23 cellular contexts compared by ENCODE assay signal in the genomic region with DNA sequence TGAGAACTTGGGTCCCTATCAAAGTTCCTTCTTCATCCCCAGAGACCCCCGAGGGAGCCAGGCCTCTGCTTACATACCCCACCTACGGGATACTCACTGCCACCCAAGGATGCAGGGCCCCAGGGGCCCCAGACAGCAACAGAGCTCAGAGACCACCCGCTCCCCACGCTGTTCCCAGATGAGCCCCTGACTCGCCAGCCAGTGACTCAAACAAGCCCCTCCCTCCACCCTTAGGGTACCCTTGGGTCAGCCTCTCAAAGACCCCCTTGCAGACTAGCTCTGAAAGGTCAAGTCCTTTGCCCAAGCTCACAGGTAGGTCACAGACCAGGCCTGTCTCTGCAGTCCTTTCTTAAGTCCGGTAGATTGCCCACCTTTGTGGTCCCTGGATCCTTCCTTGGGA.
"Had no signal": no experiment of that assay in that cellular context is flagged by ENCODE, and none has a peak within 500 bp of the region (broad histone marks: within the 10 kb centered on the region; RNA-seq: fewer than 3 reads in every experiment).

No MANE protein-coding gene starts in this region.

- H3K9me3 ChIP-seq: adrenal gland, breast epithelium, esophagus muscularis mucosa, gastroesophageal sphincter, heart left ventricle, mucosa of descending colon, upper lobe of left lung had no signal

- ATAC-seq: activated CD8-positive, alpha-beta memory T cell treated with anti-CD3 and anti-CD28 coated beads, Interleukin-2, amount 10 ng/mL, durations not matched to agents 7 days and 5 days; activated T-helper 17 cell treated with anti-CD3 and anti-CD28 coated beads, Interleukin-2, amount 50 U/mL, for 72 hours; gastroesophageal sphincter; heart left ventricle; mucosa of descending colon; naive thymus-derived CD4-positive, alpha-beta T cell; stimulated activated naive CD8-positive, alpha-beta T cell treated with anti-CD3 and anti-CD28 coated beads, Interleukin-15, Interleukin-2, amounts not matched to agents 100 U/mL and 50 U/mL, for 24 hours had no signal

- H2AFZ ChIP-seq: parathyroid adenoma had no signal

- H3K9me3 Mint-ChIP-seq: activated CD4-positive, alpha-beta memory T cell treated with anti-CD3 and anti-CD28 coated beads for 36 hours; activated naive CD4-positive, alpha-beta T cell treated with anti-CD3 and anti-CD28 coated beads, Interleukin-2, amount 10 ng/mL, durations not matched to agents 7 days and 5 days; activated T-helper 17 cell treated with anti-CD3 and anti-CD28 coated beads, Interleukin-2, amount 50 U/mL, for 72 hours; naive thymus-derived CD4-positive, alpha-beta T cell had no signal

- H3K27ac Mint-ChIP-seq: activated CD4-positive, alpha-beta memory T cell treated with anti-CD3 and anti-CD28 coated beads for 36 hours; activated CD8-positive, alpha-beta memory T cell treated with anti-CD3 and anti-CD28 coated beads, Interleukin-2, amount 10 ng/mL, durations not matched to agents 7 days and 5 days; activated naive CD4-positive, alpha-beta T cell treated with anti-CD3 and anti-CD28 coated beads, Interleukin-2, amount 10 ng/mL, durations not matched to agents 7 days and 5 days; activated T-helper 17 cell treated with anti-CD3 and anti-CD28 coated beads, Interleukin-2, amount 50 U/mL, for 72 hours; naive thymus-derived CD4-positive, alpha-beta T cell had no signal

- H3K27me3 Mint-ChIP-seq: activated CD4-positive, alpha-beta memory T cell treated with anti-CD3 and anti-CD28 coated beads for 36 hours; activated CD8-positive, alpha-beta memory T cell treated with anti-CD3 and anti-CD28 coated beads, Interleukin-2, amount 10 ng/mL, durations not matched to agents 7 days and 5 days; activated naive CD4-positive, alpha-beta T cell treated with anti-CD3 and anti-CD28 coated beads, Interleukin-2, amount 10 ng/mL, durations not matched to agents 7 days and 5 days; activated T-helper 17 cell treated with anti-CD3 and anti-CD28 coated beads, Interleukin-2, amount 50 U/mL, for 72 hours; naive thymus-derived CD4-positive, alpha-beta T cell had no signal

- H3K4me3 Mint-ChIP-seq: activated CD4-positive, alpha-beta memory T cell treated with anti-CD3 and anti-CD28 coated beads for 36 hours; activated CD8-positive, alpha-beta memory T cell treated with anti-CD3 and anti-CD28 coated beads, Interleukin-2, amount 10 ng/mL, durations not matched to agents 7 days and 5 days; activated naive CD4-positive, alpha-beta T cell treated with anti-CD3 and anti-CD28 coated beads, Interleukin-2, amount 10 ng/mL, durations not matched to agents 7 days and 5 days; activated T-helper 17 cell treated with anti-CD3 and anti-CD28 coated beads, Interleukin-2, amount 50 U/mL, for 72 hours; naive thymus-derived CD4-positive, alpha-beta T cell had no signal

- H3K27ac ChIP-seq: adrenal gland, breast epithelium, esophagus muscularis mucosa, gastroesophageal sphincter, heart left ventricle, parathyroid adenoma, upper lobe of left lung had no signal

- H3K36me3 ChIP-seq: adrenal gland, breast epithelium had no signal

- H3K79me2 ChIP-seq: parathyroid adenoma had no signal

- H3K4me1 ChIP-seq: adrenal gland, breast epithelium, esophagus muscularis mucosa, gastroesophageal sphincter, parathyroid adenoma, upper lobe of left lung had no signal

- H3K4me3 ChIP-seq: adrenal gland, breast epithelium, esophagus muscularis mucosa, gastroesophageal sphincter, heart left ventricle, mucosa of descending colon, upper lobe of left lung had no signal

- DNase-seq: activated CD4-positive, alpha-beta memory T cell treated with anti-CD3 and anti-CD28 coated beads for 36 hours; activated CD4-positive, CD25-positive, alpha-beta regulatory T cell treated with anti-CD3 and anti-CD28 coated beads, Interleukin-2, amount 50 U/mL, for 72 hours; activated naive CD4-positive, alpha-beta T cell treated with anti-CD3 and anti-CD28 coated beads, Interleukin-2, amount 10 ng/mL, durations not matched to agents 7 days and 5 days; activated T-cell treated with anti-CD3 and anti-CD28 coated beads, Interleukin-2, amount 50 U/mL, for 1 hour; dermis blood vessel endothelial cell; effector memory CD4-positive, alpha-beta T cell; mesenchymal stem cell; naive thymus-derived CD4-positive, alpha-beta T cell; stimulated activated CD4-positive, alpha-beta T cell treated with anti-CD3 and anti-CD28 coated beads, Interleukin-12 subunit alpha, Interleukin-12 subunit beta, amount 100 ng/mL, for 4 hours; stimulated activated CD4-positive, alpha-beta T cell treated with anti-CD3 and anti-CD28 coated beads, Interleukin-1b, Interleukin-23, amount 100 ng/mL, for 48 hours; stimulated activated naive CD8-positive, alpha-beta T cell treated with anti-CD3 and anti-CD28 coated beads, Interleukin-15, Interleukin-2, amounts not matched to agents 100 U/mL and 50 U/mL, for 24 hours; T-helper 1 cell; T-helper 9 cell had no signal

- H3K27me3 ChIP-seq: adrenal gland, breast epithelium, gastroesophageal sphincter, heart left ventricle, upper lobe of left lung had no signal
